29 cellular contexts compared by ENCODE assay signal in the genomic region with DNA sequence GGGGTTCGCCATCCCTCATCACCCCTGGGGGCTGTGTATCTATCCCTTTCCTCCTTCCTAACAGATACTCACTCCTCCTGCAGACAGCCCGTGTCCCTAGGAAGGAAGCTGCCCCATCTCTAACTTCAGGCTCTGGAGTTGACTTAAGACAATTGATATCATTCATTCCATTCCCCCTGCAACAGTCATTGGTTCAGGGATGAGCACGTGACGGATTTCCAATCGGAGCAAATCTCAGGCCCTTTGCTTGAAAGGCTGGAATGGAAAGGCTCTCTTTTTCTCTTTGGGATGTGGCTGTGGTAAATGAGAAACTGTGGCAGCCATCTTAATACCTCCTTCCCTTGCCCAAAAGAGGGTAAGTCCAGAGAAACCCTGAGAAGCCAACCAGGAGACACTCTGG.
"Had no signal": no experiment of that assay in that cellular context is flagged by ENCODE, and none has a peak within 500 bp of the region (broad histone marks: within the 10 kb centered on the region; RNA-seq: fewer than 3 reads in every experiment).

No MANE protein-coding gene starts in this region.

- H3K9me3 Mint-ChIP-seq: stimulated activated effector memory CD8-positive, alpha-beta T cell treated with anti-CD3 and anti-CD28 coated beads, Interleukin-12 subunit alpha, Interleukin-12 subunit beta, amount 100 ng/mL, for 72 hours; stimulated activated memory B cell treated with anti-CD40 and anti-IgM and Interleukin-4, amounts not matched to agents 10 μg/mL and 1 μg/mL and 100 μg/mL, for 72 hours; stimulated activated naive B cell treated with anti-CD40 and anti-IgM and Interleukin-4, amounts not matched to agents 10 μg/mL and 1 μg/mL and 100 μg/mL, for 72 hours; stimulated activated naive CD8-positive, alpha-beta T cell treated with anti-CD3 and anti-CD28 coated beads, Interleukin-15, amount 100 ng/mL, for 72 hours; stimulated activated naive CD8-positive, alpha-beta T cell treated with anti-CD3 and anti-CD28 coated beads, Interleukin-15, Interleukin-2, amounts not matched to agents 100 ng/mL and 50 ng/mL, for 24 hours had no signal

- H3K27ac ChIP-seq: stomach, suprapubic skin, testis, thoracic aorta, thyroid gland, tibial artery, tibial nerve, transverse colon, upper lobe of left lung, upper lobe of right lung, uterus, vagina had no signal

- H3K27ac Mint-ChIP-seq: stimulated activated effector memory CD8-positive, alpha-beta T cell treated with anti-CD3 and anti-CD28 coated beads, Interleukin-12 subunit alpha, Interleukin-12 subunit beta, amount 100 ng/mL, for 72 hours; stimulated activated memory B cell treated with anti-CD40 and anti-IgM and Interleukin-4, amounts not matched to agents 10 μg/mL and 1 μg/mL and 100 μg/mL, for 72 hours; stimulated activated naive B cell treated with anti-CD40 and anti-IgM and Interleukin-4, amounts not matched to agents 10 μg/mL and 1 μg/mL and 100 μg/mL, for 72 hours; stimulated activated naive CD8-positive, alpha-beta T cell treated with anti-CD3 and anti-CD28 coated beads, Interleukin-15, amount 100 ng/mL, for 72 hours; stimulated activated naive CD8-positive, alpha-beta T cell treated with anti-CD3 and anti-CD28 coated beads, Interleukin-15, Interleukin-2, amounts not matched to agents 100 ng/mL and 50 ng/mL, for 24 hours; type B pancreatic cell had no signal

- H3K9me3 ChIP-seq: stomach, suprapubic skin, testis, thoracic aorta, thyroid gland, tibial artery, tibial nerve, transverse colon, upper lobe of left lung, upper lobe of right lung, uterus, vagina had no signal

- H3K4me3 ChIP-seq: stomach, suprapubic skin, testis, thoracic aorta, thyroid gland, tibial artery, tibial nerve, transverse colon, upper lobe of left lung, upper lobe of right lung, uterus, vagina had no signal

- H3K27me3 ChIP-seq: testis, thyroid gland, transverse colon, uterus, vagina had no signal

- H3K4me1 ChIP-seq: testis, upper lobe of right lung, uterus, vagina had no signal

- H3K36me3 Mint-ChIP-seq: stimulated activated effector memory CD8-positive, alpha-beta T cell treated with anti-CD3 and anti-CD28 coated beads, Interleukin-12 subunit alpha, Interleukin-12 subunit beta, amount 100 ng/mL, for 72 hours; stimulated activated memory B cell treated with anti-CD40 and anti-IgM and Interleukin-4, amounts not matched to agents 10 μg/mL and 1 μg/mL and 100 μg/mL, for 72 hours; stimulated activated naive B cell treated with anti-CD40 and anti-IgM and Interleukin-4, amounts not matched to agents 10 μg/mL and 1 μg/mL and 100 μg/mL, for 72 hours; type B pancreatic cell had no signal

- H3K4me3 Mint-ChIP-seq: stimulated activated effector memory CD8-positive, alpha-beta T cell treated with anti-CD3 and anti-CD28 coated beads, Interleukin-12 subunit alpha, Interleukin-12 subunit beta, amount 100 ng/mL, for 72 hours; stimulated activated memory B cell treated with anti-CD40 and anti-IgM and Interleukin-4, amounts not matched to agents 10 μg/mL and 1 μg/mL and 100 μg/mL, for 72 hours; stimulated activated naive B cell treated with anti-CD40 and anti-IgM and Interleukin-4, amounts not matched to agents 10 μg/mL and 1 μg/mL and 100 μg/mL, for 72 hours; stimulated activated naive CD8-positive, alpha-beta T cell treated with anti-CD3 and anti-CD28 coated beads, Interleukin-15, amount 100 ng/mL, for 72 hours; stimulated activated naive CD8-positive, alpha-beta T cell treated with anti-CD3 and anti-CD28 coated beads, Interleukin-15, Interleukin-2, amounts not matched to agents 100 ng/mL and 50 ng/mL, for 24 hours; type B pancreatic cell had no signal

- H3K4me1 Mint-ChIP-seq: stimulated activated memory B cell treated with anti-CD40 and anti-IgM and Interleukin-4, amounts not matched to agents 10 μg/mL and 1 μg/mL and 100 μg/mL, for 72 hours; stimulated activated naive B cell treated with anti-CD40 and anti-IgM and Interleukin-4, amounts not matched to agents 10 μg/mL and 1 μg/mL and 100 μg/mL, for 72 hours; stimulated activated naive CD8-positive, alpha-beta T cell treated with anti-CD3 and anti-CD28 coated beads, Interleukin-15, amount 100 ng/mL, for 72 hours had no signal

- DNase-seq: stimulated activated CD4-positive, alpha-beta T cell treated with anti-CD3 and anti-CD28 coated beads, Interleukin-2, amount 100 ng/mL, for 48 hours; stimulated activated CD4-positive, alpha-beta T cell treated with anti-CD3 and anti-CD28 coated beads, Interleukin-4, amount 100 ng/mL, for 1 hour; stimulated activated CD4-positive, alpha-beta T cell treated with anti-CD3 and anti-CD28 coated beads, Interleukin-4, amount 100 ng/mL, for 24 hours; stimulated activated CD4-positive, alpha-beta T cell treated with anti-CD3 and anti-CD28 coated beads, Interleukin-4, amount 100 ng/mL, for 4 hours; stimulated activated CD8-positive, alpha-beta memory T cell treated with anti-CD3 and anti-CD28 coated beads, Interleukin-4, amount 100 ng/mL, for 48 hours; stimulated activated naive B cell treated with anti-CD40 and anti-IgM and Interleukin-4, amounts not matched to agents 10 μg/mL and 1 μg/mL and 100 μg/mL, for 72 hours; stimulated activated naive CD4-positive, alpha-beta T cell; stimulated activated naive CD4-positive, alpha-beta T cell treated with Interleukin-2 at 50 U/mL for 16 hours; stimulated activated naive CD8-positive, alpha-beta T cell treated with anti-CD3 and anti-CD28 coated beads, Interleukin-15, amount 100 ng/mL, for 72 hours; stimulated activated naive CD8-positive, alpha-beta T cell treated with anti-CD3 and anti-CD28 coated beads, Interleukin-15, Interleukin-2, amounts not matched to agents 100 U/mL and 50 U/mL, for 24 hours; stomach; substantia nigra; testis; thyroid gland; tibial artery; transverse colon; trophoblast cell; upper lobe of right lung; uterus had no signal

- FAIRE-seq: urothelium cell line had no signal

- H3K36me3 ChIP-seq: stomach, suprapubic skin, thoracic aorta, thyroid gland, tibial artery, tibial nerve, transverse colon, upper lobe of left lung, upper lobe of right lung, uterus, vagina had no signal

- ATAC-seq: stimulated activated effector memory CD8-positive, alpha-beta T cell treated with anti-CD3 and anti-CD28 coated beads, Interleukin-12 subunit alpha, Interleukin-12 subunit beta, amount 100 ng/mL, for 72 hours; stimulated activated memory B cell treated with anti-CD40 and anti-IgM and Interleukin-4, amounts not matched to agents 10 μg/mL and 1 μg/mL and 100 μg/mL, for 72 hours; stimulated activated naive B cell treated with anti-CD40 and anti-IgM and Interleukin-4, amounts not matched to agents 10 μg/mL and 1 μg/mL and 100 μg/mL, for 72 hours; stimulated activated naive CD8-positive, alpha-beta T cell treated with anti-CD3 and anti-CD28 coated beads, Interleukin-15, amount 100 ng/mL, for 72 hours; stimulated activated naive CD8-positive, alpha-beta T cell treated with anti-CD3 and anti-CD28 coated beads, Interleukin-15, Interleukin-2, amounts not matched to agents 100 U/mL and 50 U/mL, for 24 hours; upper lobe of right lung had no signal
